ENCODE assay signal across 1 cellular context in genomic region chr12:14901228-14901562, GRCh38.
A peak's percentile ranks its signal among the peaks of the same experiment; 100 is the strongest.
TF ChIP-seq lines count a peak whose summit lies in the region.

No MANE protein-coding gene starts in this region.

TF ChIP-seq in HepG2, 621 proteins besides CTCF, POLR2A, EP300 and RAD21:
- TF ChIP-seq, protein P1, sequence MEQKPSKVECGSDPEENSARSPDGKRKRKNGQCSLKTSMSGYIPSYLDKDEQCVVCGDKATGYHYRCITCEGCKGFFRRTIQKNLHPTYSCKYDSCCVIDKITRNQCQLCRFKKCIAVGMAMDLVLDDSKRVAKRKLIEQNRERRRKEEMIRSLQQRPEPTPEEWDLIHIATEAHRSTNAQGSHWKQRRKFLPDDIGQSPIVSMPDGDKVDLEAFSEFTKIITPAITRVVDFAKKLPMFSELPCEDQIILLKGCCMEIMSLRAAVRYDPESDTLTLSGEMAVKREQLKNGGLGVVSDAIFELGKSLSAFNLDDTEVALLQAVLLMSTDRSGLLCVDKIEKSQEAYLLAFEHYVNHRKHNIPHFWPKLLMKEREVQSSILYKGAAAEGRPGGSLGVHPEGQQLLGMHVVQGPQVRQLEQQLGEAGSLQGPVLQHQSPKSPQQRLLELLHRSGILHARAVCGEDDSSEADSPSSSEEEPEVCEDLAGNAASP (CRISPR knock-in tag; IDR thresholded peaks at IDR 0.05; ENCODE audit: borderline replicate concordance): peak; percentile 62; the same call in 1 of the 2 replicates
- TF ChIP-seq NPAS2 (CRISPR knock-in tag; IDR thresholded peaks at IDR 0.05; ENCODE audit: borderline replicate concordance) (no peak), KDM5B (CRISPR knock-in tag; IDR thresholded peaks at IDR 0.05; ENCODE audit: borderline replicate concordance) (no peak), ZNF235 (CRISPR knock-in tag; IDR thresholded peaks at IDR 0.05; ENCODE audit: borderline replicate concordance) (no peak), ZNF703 (CRISPR knock-in tag; IDR thresholded peaks at IDR 0.05; ENCODE audit: borderline replicate concordance) (no peak), ZNF367 (CRISPR knock-in tag; IDR thresholded peaks at IDR 0.05; ENCODE audit: borderline replicate concordance) (no peak)
TF ChIP-seq in HepG2: peak in this region for 1.
